27 cellular contexts compared by ENCODE assay signal in genomic region chr4:156346959-156347385, GRCh38.
DNase-seq lines count a peak whose midpoint lies in the region; ATAC-seq and TF ChIP-seq lines count a peak whose summit lies in the region.
"Had no signal": no experiment of that assay in that cellular context is flagged by ENCODE, and none has a peak within 500 bp of the region (broad histone marks: within the 10 kb centered on the region; RNA-seq: fewer than 3 reads in every experiment).

No MANE protein-coding gene starts in this region.

- H2AFZ ChIP-seq in ACC112 (ENCODE audit: low read length, unreplicated experiment): no peak overlapping the region
- H2AFZ ChIP-seq: GM23248 had no signal

- H3K9me3 ChIP-seq in HUES64 (ENCODE audit: insufficient read depth, low read depth, low read length) (no peaks in the 10 kb centered on the region), lower lobe of right lung (no peaks in the 10 kb centered on the region)
- H3K9me3 ChIP-seq: BE2C, body of pancreas had no signal

- no peaks in the 10 kb centered on the region for H3K27me3 ChIP-seq in ACC112 (ENCODE audit: insufficient read depth, low read length)
- no peaks in the 10 kb centered on the region for H3K27me3 ChIP-seq in HUES64 (ENCODE audit: insufficient read depth, low read length)
- no peaks in the 10 kb centered on the region for H3K27me3 ChIP-seq in lower lobe of right lung (ENCODE audit: low read depth)
- H3K27me3 ChIP-seq: BE2C, body of pancreas had no signal

- H3K9ac ChIP-seq in HUES64 (ENCODE audit: low read depth, low read length): peak overlapping the region; percentile 58; the same call in 1 of the 2 replicates
- H3K9ac ChIP-seq: GM23248 had no signal

- ATAC-seq in lower lobe of right lung (no peak), HG02588 (IDR thresholded peaks at IDR 0.05; ENCODE audit: unreplicated experiment) (no peak)
- ATAC-seq: activated T-helper 17 cell treated with anti-CD3 and anti-CD28 coated beads, Interleukin-2, amount 50 U/mL, for 72 hours; body of pancreas; stimulated activated naive CD8-positive, alpha-beta T cell treated with anti-CD3 and anti-CD28 coated beads, Interleukin-15, Interleukin-2, amounts not matched to agents 100 U/mL and 50 U/mL, for 24 hours had no signal

- H3K4me3 ChIP-seq in ACC112 (ENCODE audit: low read depth, low read length) (peak overlapping the region; percentile 2; the same call in 1 of the 2 replicates), HUES64 (ENCODE audit: low read length) (0 out of 2 replicates have a peak overlapping the region, but pooled peaks have one; percentile 17), lower lobe of right lung (no peak overlapping the region)
- H3K4me3 ChIP-seq: body of pancreas, GM23248 had no signal

- intact Hi-C loops in lower lobe of right lung (cut with DNase I): no loop called here

- H3K79me2 ChIP-seq in ACC112 (ENCODE audit: control insufficient read depth, insufficient read depth, low read length, unreplicated experiment): no peaks in the 10 kb centered on the region

- no peak for TF ChIP-seq CTCF in lower lobe of right lung (IDR thresholded peaks at IDR 0.05)

- H3K27ac ChIP-seq in ACC112 (ENCODE audit: low read depth, low read length): peak overlapping the region; percentile 37
- H3K27ac ChIP-seq in HUES64 (ENCODE audit: low read depth, low read length): peak overlapping the region; percentile 87
- H3K27ac ChIP-seq in lower lobe of right lung: no peak overlapping the region
- H3K27ac ChIP-seq: body of pancreas, GM23248, HL-60, WERI-Rb-1 had no signal

- H3K4me1 ChIP-seq in ACC112 (ENCODE audit: control insufficient read depth, insufficient read depth, low read length, unreplicated experiment): peaks cover 18% of the 10 kb centered on the region
- peaks cover 53% of the 10 kb centered on the region for H3K4me1 ChIP-seq in HUES64 (ENCODE audit: insufficient read depth, low read length)
- H3K4me1 ChIP-seq in lower lobe of right lung: no peaks in the 10 kb centered on the region
- H3K4me1 ChIP-seq: BE2C, body of pancreas had no signal

- no peaks in the 10 kb centered on the region for H3K36me3 ChIP-seq in ACC112 (ENCODE audit: insufficient read depth, low read length)
- no peaks in the 10 kb centered on the region for H3K36me3 ChIP-seq in HUES64 (ENCODE audit: insufficient read depth, low read length)
- H3K36me3 ChIP-seq in lower lobe of right lung: no peaks in the 10 kb centered on the region
- H3K36me3 ChIP-seq: BE2C, WERI-Rb-1 had no signal

- DNase-seq in cerebellar cortex (ENCODE audit: low spot score) (peak; percentile 20), islet precursor cell (peak; percentile 62), HUDEP-2 (lab: John Stamatoyannopoulos, UW; ENCODE audit: unreplicated experiment in 76 of 76) (no peak), lower lobe of right lung (no peak)
- DNase-seq in stimulated activated CD4-positive, alpha-beta T cell treated with anti-CD3 and anti-CD28 coated beads, Interleukin-1b, Interleukin-23, amount 100 ng/mL, for 48 hours: no peak
- DNase-seq: activated CD4-positive, alpha-beta T cell treated with anti-CD3 and anti-CD28 coated beads, Interleukin-2, amount 50 U/mL, for 1 hour; activated CD8-positive, alpha-beta memory T cell treated with anti-CD3 and anti-CD28 coated beads, Interleukin-2, amount 50 U/mL, for 4 hours; activated naive CD8-positive, alpha-beta T cell treated with anti-CD3 and anti-CD28 coated beads for 36 hours; BE2C; body of pancreas; DND-41; effector memory CD4-positive, alpha-beta T cell; immature natural killer cell; MM.1S; NCI-H1436; NCI-H2107; NCI-H524; RPMI8226; stimulated activated CD4-positive, alpha-beta T cell treated with anti-CD3 and anti-CD28 coated beads, Interleukin-4, amount 100 ng/mL, for 4 hours; stimulated activated naive CD8-positive, alpha-beta T cell treated with anti-CD3 and anti-CD28 coated beads, Interleukin-15, Interleukin-2, amounts not matched to agents 100 U/mL and 50 U/mL, for 24 hours; WERI-Rb-1 had no signal

Comparison
In these comparisons a context has a peak if more than half of its experiments do, and no peak if none do; other contexts are left out.
1. DNase-seq: peak in cerebellar cortex (single experiment) and islet precursor cell (single experiment); none in stimulated activated CD4-positive, alpha-beta T cell treated with anti-CD3 and anti-CD28 coated beads, Interleukin-1b, Interleukin-23, amount 100 ng/mL, for 48 hours (single experiment), HUDEP-2 (0 of 76) and lower lobe of right lung (single experiment).